Comparison of ENCODE assay signal across 8 cellular contexts in genomic region chr15:31367730-31368344, GRCh38. TPM values are rescaled to one million over a fixed set of nuclear protein-coding genes. Genes with fewer than 3 reads are reported as not detected.
DNase-seq lines count a peak whose midpoint lies in the region; ATAC-seq lines count a peak whose summit lies in the region.

No MANE protein-coding gene starts in this region.

- POLR2A ChIA-PET in activated naive CD8-positive, alpha-beta T cell treated with anti-CD3 and anti-CD28 coated beads, Interleukin-2, amount 10 ng/mL, durations not matched to agents 7 days and 5 days (lab: Charles Lee): interaction anchor here (0.9 to 19.8 kb wide), 11 partner anchors 10 to 115 kb away, joined by 3 to 390 read pairs (median 17); partner anchors contain the start of gene KLF13

- peak overlapping the region; percentile 84 for H3K4me3 Mint-ChIP-seq in activated naive CD8-positive, alpha-beta T cell treated with anti-CD3 and anti-CD28 coated beads, Interleukin-2, amount 10 ng/mL, durations not matched to agents 7 days and 5 days
- H3K4me3 Mint-ChIP-seq in natural killer cell treated with Interleukin-12 subunit alpha and Interleukin-12 subunit beta and Interleukin-15 and Interleukin-18, amount 100 ng/mL, for 72 hours: peak overlapping the region; percentile 89

- H3K4me1 Mint-ChIP-seq in activated naive CD8-positive, alpha-beta T cell treated with anti-CD3 and anti-CD28 coated beads, Interleukin-2, amount 10 ng/mL, durations not matched to agents 7 days and 5 days: peaks cover 83% of the 10 kb centered on the region
- H3K4me1 Mint-ChIP-seq in natural killer cell treated with Interleukin-12 subunit alpha and Interleukin-12 subunit beta and Interleukin-15 and Interleukin-18, amount 100 ng/mL, for 72 hours (ENCODE audit: low read depth in 2 of 2): peaks cover 82 to 84% of the 10 kb centered on the region in 2 donors

- peak overlapping the region; percentile 100 for H3K27ac Mint-ChIP-seq in activated naive CD8-positive, alpha-beta T cell treated with anti-CD3 and anti-CD28 coated beads, Interleukin-2, amount 10 ng/mL, durations not matched to agents 7 days and 5 days
- H3K27ac Mint-ChIP-seq in natural killer cell treated with Interleukin-12 subunit alpha and Interleukin-12 subunit beta and Interleukin-15 and Interleukin-18, amount 100 ng/mL, for 72 hours: peak overlapping the region; percentile 83 to 99

- DNase-seq in activated naive CD8-positive, alpha-beta T cell treated with anti-CD3 and anti-CD28 coated beads, Interleukin-2, amount 10 ng/mL, durations not matched to agents 7 days and 5 days: peak; percentile 67
- DNase-seq in natural killer cell treated with Interleukin-12 subunit alpha and Interleukin-12 subunit beta and Interleukin-15 and Interleukin-18, amount 100 ng/mL, for 72 hours (ENCODE audit: low spot score): peak; percentile 78
- DNase-seq in HUDEP-2 (lab: John Stamatoyannopoulos, UW; ENCODE audit: unreplicated experiment in 76 of 76) (no peak), NAMALWA (ENCODE audit: low spot score) (no peak), NCI-H146 (lab: John Stamatoyannopoulos, UW) (no peak)

- H3K36me3 Mint-ChIP-seq in activated naive CD8-positive, alpha-beta T cell treated with anti-CD3 and anti-CD28 coated beads, Interleukin-2, amount 10 ng/mL, durations not matched to agents 7 days and 5 days: peaks cover 23% of the 10 kb centered on the region
- H3K36me3 Mint-ChIP-seq in natural killer cell treated with Interleukin-12 subunit alpha and Interleukin-12 subunit beta and Interleukin-15 and Interleukin-18, amount 100 ng/mL, for 72 hours: peaks cover 7% of the 10 kb centered on the region

- no peaks in the 10 kb centered on the region for H3K27me3 Mint-ChIP-seq in activated naive CD8-positive, alpha-beta T cell treated with anti-CD3 and anti-CD28 coated beads, Interleukin-2, amount 10 ng/mL, durations not matched to agents 7 days and 5 days
- H3K27me3 Mint-ChIP-seq in natural killer cell treated with Interleukin-12 subunit alpha and Interleukin-12 subunit beta and Interleukin-15 and Interleukin-18, amount 100 ng/mL, for 72 hours: no peaks in the 10 kb centered on the region

- ATAC-seq in GM18498 (IDR thresholded peaks at IDR 0.05; ENCODE audit: unreplicated experiment) (peak; percentile 50), HG02973 (IDR thresholded peaks at IDR 0.05; ENCODE audit: unreplicated experiment) (peak; percentile 40), HG03045 (IDR thresholded peaks at IDR 0.05; ENCODE audit: unreplicated experiment) (no peak)
- ATAC-seq in activated naive CD8-positive, alpha-beta T cell treated with anti-CD3 and anti-CD28 coated beads, Interleukin-2, amount 10 ng/mL, durations not matched to agents 7 days and 5 days (ENCODE audit: low read depth): peak; percentile 25
- ATAC-seq in natural killer cell treated with Interleukin-12 subunit alpha and Interleukin-12 subunit beta and Interleukin-15 and Interleukin-18, amount 100 ng/mL, for 72 hours: peak; percentile 72 to 79

- H3K9me3 Mint-ChIP-seq in activated naive CD8-positive, alpha-beta T cell treated with anti-CD3 and anti-CD28 coated beads, Interleukin-2, amount 10 ng/mL, durations not matched to agents 7 days and 5 days: no peaks in the 10 kb centered on the region
- no peaks in the 10 kb centered on the region for H3K9me3 Mint-ChIP-seq in natural killer cell treated with Interleukin-12 subunit alpha and Interleukin-12 subunit beta and Interleukin-15 and Interleukin-18, amount 100 ng/mL, for 72 hours

RNA-seq across cellular contexts. Expression of gene KLF13, which starts 41.2 kb away (rescaled TPM):
- 100 to 1,000 TPM; 230 to 252 TPM for total RNA-seq in activated naive CD8-positive, alpha-beta T cell treated with anti-CD3 and anti-CD28 coated beads, Interleukin-2, amount 10 ng/mL, durations not matched to agents 7 days and 5 days
- total RNA-seq in natural killer cell treated with Interleukin-12 subunit alpha and Interleukin-12 subunit beta and Interleukin-15 and Interleukin-18, amount 100 ng/mL, for 72 hours: 100 to 1,000 TPM in 1 of 2 donors, 10 to 100 TPM in 1; 95.1 to 153 TPM

Comparison
In these comparisons a context has a peak if more than half of its experiments do, and no peak if none do; other contexts are left out.
1. DNase-seq: peak in activated naive CD8-positive, alpha-beta T cell treated with anti-CD3 and anti-CD28 coated beads, Interleukin-2, amount 10 ng/mL, durations not matched to agents 7 days and 5 days (single experiment) and natural killer cell treated with Interleukin-12 subunit alpha and Interleukin-12 subunit beta and Interleukin-15 and Interleukin-18, amount 100 ng/mL, for 72 hours (single experiment); none in HUDEP-2 (0 of 76), NAMALWA (single experiment) and NCI-H146 (single experiment).